In genomic region chr1:89525169-89525855, GRCh38 we compare ENCODE assay signal across 8 cellular contexts. TPM values are rescaled to one million over a fixed set of nuclear protein-coding genes. Genes with fewer than 3 reads are reported as not detected.
A peak's percentile ranks its signal among the peaks of the same experiment; 100 is the strongest.
DNase-seq lines count a peak whose midpoint lies in the region; ATAC-seq and TF ChIP-seq lines count a peak whose summit lies in the region.

No MANE protein-coding gene starts in this region.

- DNase-seq in DMS53 treated with DMSO at 0.1 percent for 48 hours (lab: John Stamatoyannopoulos, UW; ENCODE audit: unreplicated experiment): peak; percentile 39
- DNase-seq in LNCaP clone FGC (ENCODE audit: low read depth): no peak
- peak in 4 of 5 donors; percentile 7 to 36 (median 21) for DNase-seq in T-helper 1 cell
- peak in 34 of 61 donors; percentile 10 to 70 (median 48) for DNase-seq in caudate nucleus (lab: John Stamatoyannopoulos, UW)
- DNase-seq in left colon: peak in 1 of 2 donors; percentile 74
- DNase-seq in stimulated activated CD4-positive, alpha-beta T cell treated with anti-CD3 and anti-CD28 coated beads, Interleukin-2, amount 100 ng/mL, for 24 hours: peak; percentile 47 to 54
- DNase-seq in OCI-M2 (lab: John Stamatoyannopoulos, UW; ENCODE audit: unreplicated experiment): no peak

- ATAC-seq in GM21529 (IDR thresholded peaks at IDR 0.05; ENCODE audit: unreplicated experiment) (peak; percentile 32), left colon (peak; percentile 47)

- no peak for TF ChIP-seq CTCF in LNCaP clone FGC (IDR thresholded peaks at IDR 0.05; ENCODE audit: control insufficient read depth, extremely low read depth, insufficient read depth)

- H3K27ac ChIP-seq in caudate nucleus (ENCODE audit: low read depth, low read length): peak overlapping the region; percentile 79

- intact Hi-C loops in left colon (cut with DNase I, micrococcal nuclease): no loop called here

- H3K4me3 ChIP-seq in LNCaP clone FGC (ENCODE audit: low read depth, low read length): peak overlapping the region; percentile 90

RNA-seq across cellular contexts. Expression of gene LRRC8B, which starts 0.7 kb away (rescaled TPM):
- total RNA-seq in left colon: 10 to 100 TPM; 12.7 to 16.3 TPM

Comparison
In these comparisons a context has a peak if more than half of its experiments do, and no peak if none do; other contexts are left out.
1. DNase-seq: peak in DMS53 treated with DMSO at 0.1 percent for 48 hours (single experiment), T-helper 1 cell (4 of 5), caudate nucleus (34 of 61) and stimulated activated CD4-positive, alpha-beta T cell treated with anti-CD3 and anti-CD28 coated beads, Interleukin-2, amount 100 ng/mL, for 24 hours (2 of 2); none in LNCaP clone FGC (single experiment) and OCI-M2 (single experiment).